Comparison of ENCODE assay signal across 8 cellular contexts in the genomic region with DNA sequence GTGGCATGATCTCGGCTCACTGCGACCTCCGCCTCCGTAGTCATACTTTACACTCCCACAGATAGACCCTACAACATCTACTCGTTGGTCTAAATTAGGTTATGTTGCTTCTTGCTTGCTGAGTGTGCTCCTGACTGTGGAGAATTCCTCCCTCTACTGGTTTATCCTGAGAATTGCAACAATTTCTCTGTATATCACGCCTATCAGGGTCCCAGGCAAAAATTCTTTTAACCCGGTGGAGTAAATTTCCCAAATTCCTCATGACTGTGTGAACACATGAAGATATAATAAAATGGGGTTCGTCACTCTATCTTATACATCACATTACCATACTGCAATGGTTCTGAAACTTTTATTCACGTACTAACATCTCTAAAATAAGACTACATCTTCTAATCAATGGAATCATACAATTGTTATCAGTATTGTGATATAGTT.
DNase-seq lines count a peak whose midpoint lies in the region; ATAC-seq and TF ChIP-seq lines count a peak whose summit lies in the region.

No MANE protein-coding gene starts in this region.

- H3K4me3 ChIP-seq in NT2/D1 (ENCODE audit: insufficient read length, low read depth) (no peak overlapping the region), liver (ENCODE audit: low read depth in 1 of 3, low read length in 3 of 3) (no peak overlapping the region)

- no peaks in the 10 kb centered on the region for H3K9me3 Mint-ChIP-seq in activated T-cell treated with anti-CD3 and anti-CD28 coated beads, Interleukin-2, amount 50 U/mL, for 24 hours

- intact Hi-C loops in posterior vena cava (cut with DNase I), result loop anchor here (10.0 kb wide), 1 partner anchor 479 kb away; no protein-coding TSS in a partner anchor

- H3K9me3 ChIP-seq in NT2/D1 (ENCODE audit: insufficient read depth, low read length) (no peaks in the 10 kb centered on the region), liver (ENCODE audit: control insufficient read depth in 4 of 4, low read length in 3 of 4) (no peaks in the 10 kb centered on the region)

- 16% methylated on average over 9 of the region's 9 CpGs for WGBS in liver

- TF ChIP-seq RAD21 in liver (IDR thresholded peaks at IDR 0.05), result peak; percentile 88 to 91

- H3K27ac Mint-ChIP-seq in activated T-cell treated with anti-CD3 and anti-CD28 coated beads, Interleukin-2, amount 50 U/mL, for 24 hours, result no peak overlapping the region

- no peaks in the 10 kb centered on the region for H3K27me3 ChIP-seq in NT2/D1 (ENCODE audit: insufficient read depth, insufficient read length)
- peaks cover 0 to 3% (median 0%) of the 10 kb centered on the region in 4 donors for H3K27me3 ChIP-seq in liver (ENCODE audit: control insufficient read depth in 4 of 4, insufficient read depth in 4 of 4, low read length in 3 of 4)

- no peak overlapping the region for H3K4me3 Mint-ChIP-seq in activated T-cell treated with anti-CD3 and anti-CD28 coated beads, Interleukin-2, amount 50 U/mL, for 24 hours

- no peak overlapping the region for H3K27ac ChIP-seq in liver (ENCODE audit: low read depth in 1 of 2, low read length in 2 of 2)

- peaks cover 1% of the 10 kb centered on the region for H3K36me3 Mint-ChIP-seq in activated T-cell treated with anti-CD3 and anti-CD28 coated beads, Interleukin-2, amount 50 U/mL, for 24 hours (ENCODE audit: low read depth)

- H3K27me3 Mint-ChIP-seq in activated T-cell treated with anti-CD3 and anti-CD28 coated beads, Interleukin-2, amount 50 U/mL, for 24 hours, result no peaks in the 10 kb centered on the region

- H3K36me3 ChIP-seq in NT2/D1 (ENCODE audit: insufficient read depth, insufficient read length, low read length) (no peaks in the 10 kb centered on the region), liver (ENCODE audit: control insufficient read depth in 4 of 4, insufficient read depth in 3 of 4, low read depth in 1 of 4, low read length in 3 of 4) (no peaks in the 10 kb centered on the region)

- H3K4me1 ChIP-seq in NT2/D1 (ENCODE audit: insufficient read depth, insufficient read length), result no peaks in the 10 kb centered on the region
- H3K4me1 ChIP-seq in liver (ENCODE audit: control insufficient read depth in 4 of 4, insufficient read depth in 4 of 4, low read length in 3 of 4), result no peaks in the 10 kb centered on the region

- DNase-seq in DMS 273 (lab: John Stamatoyannopoulos, UW; ENCODE audit: unreplicated experiment) (peak; percentile 65), NT2/D1 (ENCODE audit: low read depth, low spot score) (peak; percentile 48), posterior vena cava (ENCODE audit: low spot score) (no peak)
- peak; percentile 27 for DNase-seq in central memory CD4-positive, alpha-beta T cell
- no peak for DNase-seq in activated T-cell treated with anti-CD3 and anti-CD28 coated beads, Interleukin-2, amount 50 U/mL, for 24 hours

- no peak overlapping the region for H3K9ac ChIP-seq in NT2/D1 (ENCODE audit: insufficient read length, low read depth)
- no peak overlapping the region for H3K9ac ChIP-seq in liver (ENCODE audit: low read depth in 1 of 2, low read length in 2 of 2)

- TF ChIP-seq CTCF in liver (IDR thresholded peaks at IDR 0.05; ENCODE audit: low read depth, low read length, missing input control), result peak; percentile 77

- ATAC-seq in GM19351 (IDR thresholded peaks at IDR 0.05; ENCODE audit: unreplicated experiment), result peak; percentile 93
- ATAC-seq in HG03558 (IDR thresholded peaks at IDR 0.05; ENCODE audit: extremely low read depth, unreplicated experiment), result peak; percentile 83

- H3K4me1 Mint-ChIP-seq in activated T-cell treated with anti-CD3 and anti-CD28 coated beads, Interleukin-2, amount 50 U/mL, for 24 hours (ENCODE audit: low read depth), result peaks cover 7% of the 10 kb centered on the region

TF ChIP-seq in liver, 16 proteins besides CTCF, POLR2A, EP300 and RAD21:
- TF ChIP-seq EGR1 (IDR thresholded peaks at IDR 0.05; ENCODE audit: low read depth in 2 of 2) (no peak), TAF1 (conservative IDR thresholded peaks at IDR 0.05) (no peak), YY1 (IDR thresholded peaks at IDR 0.05) (no peak), HNF4A (conservative IDR thresholded peaks at IDR 0.05) (no peak)
- TF ChIP-seq, protein P1, sequence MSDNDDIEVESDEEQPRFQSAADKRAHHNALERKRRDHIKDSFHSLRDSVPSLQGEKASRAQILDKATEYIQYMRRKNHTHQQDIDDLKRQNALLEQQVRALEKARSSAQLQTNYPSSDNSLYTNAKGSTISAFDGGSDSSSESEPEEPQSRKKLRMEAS (IDR thresholded peaks at IDR 0.05), result no peak
- TF ChIP-seq, protein P2, sequence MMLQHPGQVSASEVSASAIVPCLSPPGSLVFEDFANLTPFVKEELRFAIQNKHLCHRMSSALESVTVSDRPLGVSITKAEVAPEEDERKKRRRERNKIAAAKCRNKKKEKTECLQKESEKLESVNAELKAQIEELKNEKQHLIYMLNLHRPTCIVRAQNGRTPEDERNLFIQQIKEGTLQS (IDR thresholded peaks at IDR 0.05), result no peak

Comparison
In these comparisons a context has a peak if more than half of its experiments do, and no peak if none do; other contexts are left out.
1. DNase-seq: peak in DMS 273 (single experiment), NT2/D1 (single experiment) and central memory CD4-positive, alpha-beta T cell (single experiment); none in posterior vena cava (single experiment) and activated T-cell treated with anti-CD3 and anti-CD28 coated beads, Interleukin-2, amount 50 U/mL, for 24 hours (single experiment).